ENCODE assay signal across 9 cellular contexts in genomic region chr18:10006261-10006903, GRCh38.
DNase-seq lines count a peak whose midpoint lies in the region; ATAC-seq and TF ChIP-seq lines count a peak whose summit lies in the region.
"Had no signal": no experiment of that assay in that cellular context is flagged by ENCODE, and none has a peak within 500 bp of the region (broad histone marks: within the 10 kb centered on the region; RNA-seq: fewer than 3 reads in every experiment).

No MANE protein-coding gene starts in this region.

- no peak overlapping the region for H3K4me3 ChIP-seq in BLaER1 treated with 17β-estradiol and CSF1 and Interleukin-3, amounts not matched to agents 10 nM and 100 nM
- H3K4me3 ChIP-seq in left lung: no peak overlapping the region

- H3K27ac ChIP-seq in BLaER1 treated with 17β-estradiol and CSF1 and Interleukin-3, amounts not matched to agents 10 nM and 100 nM: peak overlapping the region in 10 of 11 experiments; percentile 9 to 85 (median 68); a peak in 18 of 22 replicates
- no peak overlapping the region for H3K27ac ChIP-seq in left lung

- H3K9ac ChIP-seq in BLaER1 treated with 17β-estradiol and CSF1 and Interleukin-3, amounts not matched to agents 10 nM and 100 nM: peak overlapping the region in 5 of 11 experiments; percentile 7 to 34 (median 26); a peak in 6 of 22 replicates

- peak overlapping the region; percentile 17 to 87 (median 54); a peak in 21 of 22 replicates for H3K4me2 ChIP-seq in BLaER1 treated with 17β-estradiol and CSF1 and Interleukin-3, amounts not matched to agents 10 nM and 100 nM

- no peaks in the 10 kb centered on the region for H3K27me3 ChIP-seq in BLaER1 treated with 17β-estradiol and CSF1 and Interleukin-3, amounts not matched to agents 10 nM and 100 nM
- no peaks in the 10 kb centered on the region for H3K27me3 ChIP-seq in left lung

- intact Hi-C loops in left lung (cut with DNase I): no loop called here

- H4K20me1 ChIP-seq in BLaER1 treated with 17β-estradiol and CSF1 and Interleukin-3, amounts not matched to agents 10 nM and 100 nM: no peaks in the 10 kb centered on the region

- peaks cover 0 to 8% (median 2%) of the 10 kb centered on the region in 11 experiments; a peak in 5 of 22 replicates for H3K9me3 ChIP-seq in BLaER1 treated with 17β-estradiol and CSF1 and Interleukin-3, amounts not matched to agents 10 nM and 100 nM (replicated peaks in 1 of 11)
- no peaks in the 10 kb centered on the region for H3K9me3 ChIP-seq in left lung

- H3K36me3 ChIP-seq in BLaER1 treated with 17β-estradiol and CSF1 and Interleukin-3, amounts not matched to agents 10 nM and 100 nM: no peaks in the 10 kb centered on the region
- no peaks in the 10 kb centered on the region for H3K36me3 ChIP-seq in left lung

- DNase-seq in MV-4-11 (lab: John Stamatoyannopoulos, UW) (peak; percentile 83), amniotic epithelial cell (ENCODE audit: low read depth) (peak; percentile 68), left lung (no peak)
- DNase-seq: NCI-H2029 treated with DMSO at 0.1 percent for 48 hours had no signal

- TF ChIP-seq CTCF in left lung (IDR thresholded peaks at IDR 0.05): peak in 1 of 2 donors; percentile 29

- peak; percentile 71 for ATAC-seq in left lung
- ATAC-seq in GM18502 (IDR thresholded peaks at IDR 0.05; ENCODE audit: poor library complexity, unreplicated experiment): no peak
- ATAC-seq in HG02571 (IDR thresholded peaks at IDR 0.05; ENCODE audit: unreplicated experiment): no peak
- no peak for ATAC-seq in GM18909 (IDR thresholded peaks at IDR 0.05; ENCODE audit: poor library complexity, unreplicated experiment)
- ATAC-seq in HG03457 (IDR thresholded peaks at IDR 0.05; ENCODE audit: unreplicated experiment): no peak

- peaks cover 39 to 68% (median 52%) of the 10 kb centered on the region in 10 experiments for H3K4me1 ChIP-seq in BLaER1 treated with 17β-estradiol and CSF1 and Interleukin-3, amounts not matched to agents 10 nM and 100 nM
- peaks cover 0 to 29% of the 10 kb centered on the region in 2 donors for H3K4me1 ChIP-seq in left lung

Comparison
In these comparisons a context has a peak if more than half of its experiments do, and no peak if none do; other contexts are left out.
1. H3K27ac ChIP-seq: peak in BLaER1 treated with 17β-estradiol and CSF1 and Interleukin-3, amounts not matched to agents 10 nM and 100 nM (10 of 11); none in left lung (0 of 2).
2. DNase-seq: peak in MV-4-11 (single experiment) and amniotic epithelial cell (single experiment); none in left lung (0 of 2).